Comparison of ENCODE assay signal across 26 cellular contexts in genomic region chr6:89575562-89575960, GRCh38.
"Had no signal": no experiment of that assay in that cellular context is flagged by ENCODE, and none has a peak within 500 bp of the region (broad histone marks: within the 10 kb centered on the region; RNA-seq: fewer than 3 reads in every experiment).

No MANE protein-coding gene starts in this region.

- H3K9me3 Mint-ChIP-seq: activated naive CD4-positive, alpha-beta T cell treated with anti-CD3 and anti-CD28 coated beads, Interleukin-2, amount 50 U/mL, for 24 hours; activated T-cell treated with anti-CD3 and anti-CD28 coated beads, Interleukin-2, amount 50 U/mL, for 24 hours; activated T-helper 1 cell treated with anti-CD3 and anti-CD28 coated beads, Interleukin-12 subunit alpha, Interleukin-12 subunit beta, Interleukin-2, Interleukin-4 antibody, amounts not matched to agents 30 ng/mL and 10 ng/mL and 1 ng/mL, durations not matched to agents 14 hours and 24 hours and 36 hours; T-helper 1 cell treated with Interleukin-12 subunit alpha and Interleukin-12 subunit beta and Interleukin-4 antibody, amounts not matched to agents 30 μg/mL and 1 μg/mL, for 36 hours had no signal

- H3K4me3 ChIP-seq: ascending aorta, body of pancreas, MG63, Peyer's patch, SJCRH30 had no signal

- H3K4me3 Mint-ChIP-seq: activated CD8-positive, alpha-beta memory T cell treated with anti-CD3 and anti-CD28 coated beads, Interleukin-2, amount 10 ng/mL, durations not matched to agents 7 days and 5 days; activated naive CD4-positive, alpha-beta T cell treated with anti-CD3 and anti-CD28 coated beads, Interleukin-2, amount 50 U/mL, for 24 hours; activated T-cell treated with anti-CD3 and anti-CD28 coated beads, Interleukin-2, amount 50 U/mL, for 24 hours; activated T-helper 1 cell treated with anti-CD3 and anti-CD28 coated beads, Interleukin-12 subunit alpha, Interleukin-12 subunit beta, Interleukin-2, Interleukin-4 antibody, amounts not matched to agents 30 ng/mL and 10 ng/mL and 1 ng/mL, durations not matched to agents 14 hours and 24 hours and 36 hours; T-helper 1 cell treated with Interleukin-12 subunit alpha and Interleukin-12 subunit beta and Interleukin-4 antibody, amounts not matched to agents 30 μg/mL and 1 μg/mL, for 36 hours had no signal

- H3K4me1 Mint-ChIP-seq: activated naive CD4-positive, alpha-beta T cell treated with anti-CD3 and anti-CD28 coated beads, Interleukin-2, amount 50 U/mL, for 24 hours had no signal

- H3K27ac Mint-ChIP-seq: activated CD8-positive, alpha-beta memory T cell treated with anti-CD3 and anti-CD28 coated beads, Interleukin-2, amount 10 ng/mL, durations not matched to agents 7 days and 5 days; activated naive CD4-positive, alpha-beta T cell treated with anti-CD3 and anti-CD28 coated beads, Interleukin-2, amount 50 U/mL, for 24 hours; activated T-cell treated with anti-CD3 and anti-CD28 coated beads, Interleukin-2, amount 50 U/mL, for 24 hours; activated T-helper 1 cell treated with anti-CD3 and anti-CD28 coated beads, Interleukin-12 subunit alpha, Interleukin-12 subunit beta, Interleukin-2, Interleukin-4 antibody, amounts not matched to agents 30 ng/mL and 10 ng/mL and 1 ng/mL, durations not matched to agents 14 hours and 24 hours and 36 hours; T-helper 1 cell treated with Interleukin-12 subunit alpha and Interleukin-12 subunit beta and Interleukin-4 antibody, amounts not matched to agents 30 μg/mL and 1 μg/mL, for 36 hours had no signal

- H3K36me3 Mint-ChIP-seq: activated CD8-positive, alpha-beta memory T cell treated with anti-CD3 and anti-CD28 coated beads, Interleukin-2, amount 10 ng/mL, durations not matched to agents 7 days and 5 days had no signal

- FAIRE-seq: bronchial epithelial cell had no signal

- H3K27me3 Mint-ChIP-seq: activated naive CD4-positive, alpha-beta T cell treated with anti-CD3 and anti-CD28 coated beads, Interleukin-2, amount 50 U/mL, for 24 hours; activated T-cell treated with anti-CD3 and anti-CD28 coated beads, Interleukin-2, amount 50 U/mL, for 24 hours had no signal

- H3K9me3 ChIP-seq: ascending aorta, body of pancreas, MG63, Peyer's patch, SJCRH30 had no signal

- H3K27me3 ChIP-seq: ascending aorta, body of pancreas, MG63, Peyer's patch, SJCRH30 had no signal

- H3K27ac ChIP-seq: ascending aorta, body of pancreas, KMS-11, Peyer's patch, RWPE1, SJCRH30 had no signal

- H3K9ac ChIP-seq: KMS-11 had no signal

- H3K4me2 ChIP-seq: KMS-11 had no signal

- H3K36me3 ChIP-seq: ascending aorta, MG63, Peyer's patch, SJCRH30 had no signal

- DNase-seq: activated CD4-positive, alpha-beta T cell treated with anti-CD3 and anti-CD28 coated beads for 4 hours; activated CD8-positive, alpha-beta memory T cell treated with anti-CD3 and anti-CD28 coated beads, Interleukin-2, amount 10 ng/mL, durations not matched to agents 7 days and 5 days; activated effector memory CD4-positive, alpha-beta T cell treated with Interleukin-2 at 50 U/mL for 16 hours; activated naive CD4-positive, alpha-beta T cell; activated T-cell treated with anti-CD3 and anti-CD28 coated beads, Interleukin-2, amount 50 U/mL, for 24 hours; body of pancreas; MG63; MV-4-11; NCI-H1105; NCI-H1436; NCI-H1694 treated with DMSO at 0.1 percent for 48 hours; NCI-H2081; NCI-H510A treated with DMSO at 0.1 percent for 48 hours; NCI-H69; Peyer's patch; Right ventricle myocardium superior; SJCRH30 had no signal

- ATAC-seq: activated CD4-positive, CD25-positive, alpha-beta regulatory T cell treated with anti-CD3 and anti-CD28 coated beads, Interleukin-2, amount 50 U/mL, for 24 hours; activated CD8-positive, alpha-beta memory T cell treated with anti-CD3 and anti-CD28 coated beads, Interleukin-2, amount 10 ng/mL, durations not matched to agents 7 days and 5 days; body of pancreas; SK-N-SH treated with all-trans-retinoic acid at 6 μM for 48 hours had no signal

- H3K4me1 ChIP-seq: body of pancreas, Peyer's patch, SJCRH30 had no signal
